Comparison of ENCODE assay signal across 9 cellular contexts in the genomic region with DNA sequence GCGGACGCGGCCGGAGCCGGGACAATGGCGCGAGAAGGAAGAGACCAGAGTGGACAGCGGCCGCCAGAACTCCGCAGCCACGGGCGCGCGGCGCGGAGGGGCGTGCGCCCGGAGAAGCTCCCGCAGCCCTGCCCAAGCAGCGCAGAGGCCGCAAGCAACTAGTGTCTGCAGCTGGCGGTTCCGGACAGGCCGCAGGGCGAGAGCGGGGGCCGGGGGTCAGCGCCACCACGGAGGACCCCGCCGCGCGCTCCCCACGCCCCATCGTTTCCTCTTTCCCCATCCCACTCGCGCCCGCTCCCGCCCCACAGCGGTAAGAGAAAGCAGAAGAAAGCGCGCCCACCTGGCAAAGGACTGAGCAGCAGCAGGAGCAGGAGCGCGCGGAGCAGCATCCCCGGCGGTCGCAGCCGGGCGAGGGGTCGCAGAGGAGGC. TPM values are rescaled to one million over a fixed set of nuclear protein-coding genes. Genes with fewer than 3 reads are reported as not detected.
A peak's percentile ranks its signal among the peaks of the same experiment; 100 is the strongest.
DNase-seq lines count a peak whose midpoint lies in the region; ATAC-seq and TF ChIP-seq lines count a peak whose summit lies in the region.
"Had no signal": no experiment of that assay in that cellular context is flagged by ENCODE, and none has a peak within 500 bp of the region (broad histone marks: within the 10 kb centered on the region; RNA-seq: fewer than 3 reads in every experiment).

No MANE protein-coding gene starts in this region.

- H3K27ac ChIP-seq in DOHH2 (ENCODE audit: low read depth, low read length) (no peak overlapping the region), HUES48 (ENCODE audit: low read depth, low read length) (peak overlapping the region; percentile 56)

- no peak for TF ChIP-seq CTCF in DOHH2 (IDR thresholded peaks at IDR 0.05; ENCODE audit: low read depth, low read length, poor library complexity, severe bottlenecking)
- TF ChIP-seq CTCF in progenitor cell of endocrine pancreas (IDR thresholded peaks at IDR 0.05; ENCODE audit: unreplicated experiment) = no peak

- H3K9me2 ChIP-seq in DOHH2 (replicated peaks; ENCODE audit: control insufficient read depth, low read length) = no peaks in the 10 kb centered on the region

- no peaks in the 10 kb centered on the region for H3K9me3 ChIP-seq in DOHH2 (ENCODE audit: control insufficient read depth, insufficient read depth, low read length)
- H3K9me3 ChIP-seq in HUES48 (ENCODE audit: control insufficient read depth, insufficient read depth, low read length) = no peaks in the 10 kb centered on the region

- H3K27me3 Mint-ChIP-seq in activated CD8-positive, alpha-beta memory T cell treated with anti-CD3 and anti-CD28 coated beads, Interleukin-2, amount 10 ng/mL, durations not matched to agents 7 days and 5 days = peaks cover 34% of the 10 kb centered on the region
- H3K27me3 Mint-ChIP-seq in progenitor cell of endocrine pancreas = no peaks in the 10 kb centered on the region

- H4K20me1 ChIP-seq in DOHH2 (ENCODE audit: control insufficient read depth, insufficient read depth, low read depth, low read length) = no peaks in the 10 kb centered on the region

- ATAC-seq in activated CD8-positive, alpha-beta memory T cell treated with anti-CD3 and anti-CD28 coated beads, Interleukin-2, amount 10 ng/mL, durations not matched to agents 7 days and 5 days = peak; percentile 55
- ATAC-seq in HG02571 (IDR thresholded peaks at IDR 0.05; ENCODE audit: unreplicated experiment) = no peak

- H3K27me3 ChIP-seq in DOHH2 (ENCODE audit: control insufficient read depth, low read length) (peaks cover 29% of the 10 kb centered on the region), HUES48 (ENCODE audit: control insufficient read depth, insufficient read depth, low read length) (peaks cover 87% of the 10 kb centered on the region)

- no peak overlapping the region for H3K27ac Mint-ChIP-seq in activated CD8-positive, alpha-beta memory T cell treated with anti-CD3 and anti-CD28 coated beads, Interleukin-2, amount 10 ng/mL, durations not matched to agents 7 days and 5 days
- peak overlapping the region; percentile 93 for H3K27ac Mint-ChIP-seq in progenitor cell of endocrine pancreas

- no peak for DNase-seq in activated CD8-positive, alpha-beta memory T cell treated with anti-CD3 and anti-CD28 coated beads, Interleukin-2, amount 10 ng/mL, durations not matched to agents 7 days and 5 days
- DNase-seq in head of caudate nucleus (peak in 39 of 42 donors; percentile 18 to 67 (median 46)), progenitor cell of endocrine pancreas (ENCODE audit: low spot score, unreplicated experiment) (no peak), OCI-M1 (lab: John Stamatoyannopoulos, UW) (no peak), GM19240 (ENCODE audit: insufficient read length, low spot score) (no peak)

- H3K4me3 Mint-ChIP-seq in activated CD8-positive, alpha-beta memory T cell treated with anti-CD3 and anti-CD28 coated beads, Interleukin-2, amount 10 ng/mL, durations not matched to agents 7 days and 5 days = peak overlapping the region; percentile 54
- H3K4me3 Mint-ChIP-seq in progenitor cell of endocrine pancreas (ENCODE audit: low read depth) = peak overlapping the region; percentile 87

- CTCF ChIA-PET in activated CD8-positive, alpha-beta memory T cell treated with anti-CD3 and anti-CD28 coated beads, Interleukin-2, amount 10 ng/mL, durations not matched to agents 7 days and 5 days (lab: Charles Lee) = no interaction called here

- H3K4me3 ChIP-seq in DOHH2 (ENCODE audit: low read length) (no peak overlapping the region), HUES48 (ENCODE audit: low read depth, low read length) (peak overlapping the region; percentile 66)

- H3K36me3 Mint-ChIP-seq in activated CD8-positive, alpha-beta memory T cell treated with anti-CD3 and anti-CD28 coated beads, Interleukin-2, amount 10 ng/mL, durations not matched to agents 7 days and 5 days = no peaks in the 10 kb centered on the region
- no peaks in the 10 kb centered on the region for H3K36me3 Mint-ChIP-seq in progenitor cell of endocrine pancreas (ENCODE audit: insufficient read depth)

- H3F3A ChIP-seq in DOHH2 (ENCODE audit: control insufficient read depth, insufficient read depth) = no peaks in the 10 kb centered on the region

- peaks cover under 1% of the 10 kb centered on the region; the same call in 1 of the 2 replicates for H3K4me1 ChIP-seq in DOHH2 (ENCODE audit: control insufficient read depth, low read length)
- peaks cover 26% of the 10 kb centered on the region for H3K4me1 ChIP-seq in HUES48 (ENCODE audit: control insufficient read depth, insufficient read depth, low read length)

- no peak overlapping the region for H3K9ac ChIP-seq in HUES48 (ENCODE audit: low read depth, low read length)

- no peaks in the 10 kb centered on the region for H3K9me3 Mint-ChIP-seq in activated CD8-positive, alpha-beta memory T cell treated with anti-CD3 and anti-CD28 coated beads, Interleukin-2, amount 10 ng/mL, durations not matched to agents 7 days and 5 days (ENCODE audit: low read depth)
- H3K9me3 Mint-ChIP-seq in progenitor cell of endocrine pancreas (ENCODE audit: low read depth) = no peaks in the 10 kb centered on the region

- H3K36me3 ChIP-seq in DOHH2 (ENCODE audit: control insufficient read depth, low read length) (no peaks in the 10 kb centered on the region), HUES48 (ENCODE audit: control insufficient read depth, insufficient read depth, low read length) (no peaks in the 10 kb centered on the region)

- intact Hi-C loops in head of caudate nucleus (cut with DNase I) = no loop called here

- H3K4me2 ChIP-seq in DOHH2 (ENCODE audit: low read length) = peak overlapping the region; percentile 27; the same call in 1 of the 2 replicates

- H3K79me2 ChIP-seq in DOHH2 (ENCODE audit: control insufficient read depth, low read length) = no peaks in the 10 kb centered on the region

- H3K4me1 Mint-ChIP-seq in activated CD8-positive, alpha-beta memory T cell treated with anti-CD3 and anti-CD28 coated beads, Interleukin-2, amount 10 ng/mL, durations not matched to agents 7 days and 5 days = peaks cover 3% of the 10 kb centered on the region
- H3K4me1 Mint-ChIP-seq in progenitor cell of endocrine pancreas (ENCODE audit: low read depth) = peaks cover 26% of the 10 kb centered on the region

RNA-seq across cellular contexts. Expression of gene PRTG, which starts 0.4 kb away (rescaled TPM):
- total RNA-seq in activated CD8-positive, alpha-beta memory T cell treated with anti-CD3 and anti-CD28 coated beads, Interleukin-2, amount 10 ng/mL, durations not matched to agents 7 days and 5 days = not detected
- total RNA-seq in progenitor cell of endocrine pancreas = 87.4 and 97.9 TPM in 2 replicates
- total RNA-seq: T-helper 2 cell treated with Interferon-gamma antibody and Interleukin-4, amounts not matched to agents 100 ng/mL and 5 ng/mL, for 36 hours had no signal

Comparison
In these comparisons a context has a peak if more than half of its experiments do, and no peak if none do; other contexts are left out.
1. DNase-seq: peak in head of caudate nucleus (39 of 42); none in activated CD8-positive, alpha-beta memory T cell treated with anti-CD3 and anti-CD28 coated beads, Interleukin-2, amount 10 ng/mL, durations not matched to agents 7 days and 5 days (single experiment), progenitor cell of endocrine pancreas (single experiment), OCI-M1 (single experiment) and GM19240 (single experiment).
2. RNA of gene PRTG, which starts 0.4 kb away (total RNA-seq): 87.4 to 97.9 TPM in progenitor cell of endocrine pancreas; not detected in activated CD8-positive, alpha-beta memory T cell treated with anti-CD3 and anti-CD28 coated beads, Interleukin-2, amount 10 ng/mL, durations not matched to agents 7 days and 5 days; every median in the first group is over 10 times any median in the second.